In the genomic region with DNA sequence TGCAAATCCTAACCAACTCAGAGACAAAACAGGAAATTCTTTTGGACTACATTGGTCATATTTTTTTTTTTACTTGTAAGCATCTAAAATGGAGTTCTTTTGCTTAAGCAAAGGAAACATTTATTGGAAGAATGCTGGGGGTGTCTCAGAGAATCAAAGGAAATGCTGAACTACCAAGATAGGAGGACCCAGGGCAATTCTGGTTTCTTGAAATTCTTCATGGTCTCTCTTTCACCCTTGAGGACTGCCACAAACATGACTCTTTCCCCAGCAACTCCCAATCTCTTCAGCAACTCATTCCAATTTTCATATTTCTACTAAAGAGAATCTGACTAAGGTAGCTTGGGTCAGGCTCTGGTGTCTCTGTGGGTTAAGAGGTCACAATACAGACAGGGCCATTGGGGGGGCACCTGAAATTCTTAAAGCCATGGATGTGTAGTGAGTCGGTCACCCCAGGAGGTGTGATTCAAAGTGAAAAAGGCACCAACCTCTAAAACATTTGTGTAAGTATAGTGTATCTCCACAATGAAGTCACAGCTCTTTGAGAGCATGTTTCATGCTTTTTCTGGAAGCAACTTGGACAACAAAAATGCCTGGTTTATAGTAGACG, we compare ENCODE assay signal across 25 cellular contexts.
DNase-seq lines count a peak whose midpoint lies in the region; ATAC-seq and TF ChIP-seq lines count a peak whose summit lies in the region.
"Had no signal": no experiment of that assay in that cellular context is flagged by ENCODE, and none has a peak within 500 bp of the region (broad histone marks: within the 10 kb centered on the region; RNA-seq: fewer than 3 reads in every experiment).

No MANE protein-coding gene starts in this region.

- peaks cover 24% of the 10 kb centered on the region for H3K4me1 Mint-ChIP-seq in activated CD8-positive, alpha-beta T cell treated with anti-CD3 and anti-CD28 coated beads for 36 hours (ENCODE audit: low read depth)
- peaks cover 19% of the 10 kb centered on the region for H3K4me1 Mint-ChIP-seq in activated CD8-positive, alpha-beta T cell treated with anti-CD3 and anti-CD28 coated beads, Interleukin-2, amount 10 ng/mL, durations not matched to agents 7 days and 5 days (ENCODE audit: low read depth)
- H3K4me1 Mint-ChIP-seq: B cell had no signal

- H3K27me3 Mint-ChIP-seq in activated CD8-positive, alpha-beta T cell treated with anti-CD3 and anti-CD28 coated beads for 36 hours, result peaks cover 9% of the 10 kb centered on the region
- H3K27me3 Mint-ChIP-seq in activated CD8-positive, alpha-beta T cell treated with anti-CD3 and anti-CD28 coated beads, Interleukin-2, amount 10 ng/mL, durations not matched to agents 7 days and 5 days (ENCODE audit: low read depth), result peaks cover 15% of the 10 kb centered on the region

- H3K4me1 ChIP-seq in adipocyte (ENCODE audit: control insufficient read depth, insufficient read depth, low read length) (peaks cover 72% of the 10 kb centered on the region), osteoblast (ENCODE audit: insufficient read depth, low read length) (peaks cover 57% of the 10 kb centered on the region), Karpas-422 (ENCODE audit: low read length) (no peaks in the 10 kb centered on the region), gastroesophageal sphincter (no peaks in the 10 kb centered on the region)
- H3K4me1 ChIP-seq: upper lobe of right lung had no signal

- TF ChIP-seq POLR2A in gastroesophageal sphincter (IDR thresholded peaks at IDR 0.05), result no peak

- H4K20me1 ChIP-seq in osteoblast (ENCODE audit: insufficient read depth, low read length) (no peaks in the 10 kb centered on the region), Karpas-422 (ENCODE audit: insufficient read depth, low read depth, low read length) (no peaks in the 10 kb centered on the region)

- no peaks in the 10 kb centered on the region for H3K36me3 Mint-ChIP-seq in activated CD8-positive, alpha-beta T cell treated with anti-CD3 and anti-CD28 coated beads for 36 hours (ENCODE audit: low read depth)
- H3K36me3 Mint-ChIP-seq in activated CD8-positive, alpha-beta T cell treated with anti-CD3 and anti-CD28 coated beads, Interleukin-2, amount 10 ng/mL, durations not matched to agents 7 days and 5 days (ENCODE audit: low read depth), result no peaks in the 10 kb centered on the region
- H3K36me3 Mint-ChIP-seq: mesothelial cell of epicardium had no signal

- peaks cover 1% of the 10 kb centered on the region for H3K9me3 Mint-ChIP-seq in activated CD8-positive, alpha-beta T cell treated with anti-CD3 and anti-CD28 coated beads for 36 hours
- no peaks in the 10 kb centered on the region for H3K9me3 Mint-ChIP-seq in activated CD8-positive, alpha-beta T cell treated with anti-CD3 and anti-CD28 coated beads, Interleukin-2, amount 10 ng/mL, durations not matched to agents 7 days and 5 days (ENCODE audit: insufficient read depth)
- H3K9me3 Mint-ChIP-seq: H9 had no signal

- no peak overlapping the region for H3K4me3 Mint-ChIP-seq in activated CD8-positive, alpha-beta T cell treated with anti-CD3 and anti-CD28 coated beads for 36 hours
- H3K4me3 Mint-ChIP-seq in activated CD8-positive, alpha-beta T cell treated with anti-CD3 and anti-CD28 coated beads, Interleukin-2, amount 10 ng/mL, durations not matched to agents 7 days and 5 days, result no peak overlapping the region
- H3K4me3 Mint-ChIP-seq: B cell; H9; mesothelial cell of epicardium; naive thymus-derived CD4-positive, alpha-beta T cell; T-helper 1 cell treated with Interleukin-12 subunit alpha and Interleukin-12 subunit beta and Interleukin-4 antibody, amounts not matched to agents 30 μg/mL and 1 μg/mL, for 36 hours had no signal

- H3K36me3 ChIP-seq in adipocyte (ENCODE audit: control insufficient read depth, insufficient read depth, low read length, severe bottlenecking) (no peaks in the 10 kb centered on the region), osteoblast (ENCODE audit: insufficient read depth, low read length) (no peaks in the 10 kb centered on the region), Karpas-422 (ENCODE audit: insufficient read depth, low read length) (no peaks in the 10 kb centered on the region), gastroesophageal sphincter (no peaks in the 10 kb centered on the region)
- H3K36me3 ChIP-seq: upper lobe of right lung had no signal

- H3K27me3 ChIP-seq in adipocyte (replicated peaks; ENCODE audit: control insufficient read depth, insufficient read depth, low read length) (no peaks in the 10 kb centered on the region), osteoblast (ENCODE audit: insufficient read depth, low read length) (no peaks in the 10 kb centered on the region), Karpas-422 (ENCODE audit: low read length) (no peaks in the 10 kb centered on the region), gastroesophageal sphincter (no peaks in the 10 kb centered on the region)
- H3K27me3 ChIP-seq: upper lobe of right lung had no signal

- POLR2A ChIA-PET in activated CD8-positive, alpha-beta T cell treated with anti-CD3 and anti-CD28 coated beads for 36 hours (lab: Charles Lee), result no interaction called here
- POLR2A ChIA-PET in activated CD8-positive, alpha-beta T cell treated with anti-CD3 and anti-CD28 coated beads, Interleukin-2, amount 10 ng/mL, durations not matched to agents 7 days and 5 days (lab: Charles Lee), result interaction anchor here (0.6 to 1.2 kb wide), 2 partner anchors 340 to 342 kb away, joined by 3 read pairs; partner anchors contain the start of gene JUN

- TF ChIP-seq EP300 in gastroesophageal sphincter (IDR thresholded peaks at IDR 0.05), result no peak

- peak overlapping the region; percentile 31 for H3K4me2 ChIP-seq in osteoblast (ENCODE audit: insufficient read depth, low read length)
- H3K4me2 ChIP-seq in Karpas-422 (ENCODE audit: low read depth, low read length, poor library complexity, severe bottlenecking), result no peak overlapping the region

- no peaks in the 10 kb centered on the region for H3K9me3 ChIP-seq in adipocyte (ENCODE audit: control insufficient read depth, low read length)
- H3K9me3 ChIP-seq in osteoblast (ENCODE audit: low read depth, low read length), result no peaks in the 10 kb centered on the region
- H3K9me3 ChIP-seq in Karpas-422 (ENCODE audit: low read length), result no peaks in the 10 kb centered on the region
- no peaks in the 10 kb centered on the region for H3K9me3 ChIP-seq in gastroesophageal sphincter
- H3K9me3 ChIP-seq: upper lobe of right lung had no signal

- DNase-seq in activated CD8-positive, alpha-beta T cell treated with anti-CD3 and anti-CD28 coated beads for 36 hours, result peak; percentile 52
- no peak for DNase-seq in activated CD8-positive, alpha-beta T cell treated with anti-CD3 and anti-CD28 coated beads, Interleukin-2, amount 10 ng/mL, durations not matched to agents 7 days and 5 days
- DNase-seq in ELR (ENCODE audit: low read depth), result peak; percentile 22
- DNase-seq in adipocyte (ENCODE audit: low read depth), result no peak
- DNase-seq in osteoblast (ENCODE audit: insufficient read length, low spot score, missing footprints), result no peak
- DNase-seq in activated CD8-positive, alpha-beta memory T cell treated with anti-CD3 and anti-CD28 coated beads for 24 hours, result no peak
- DNase-seq in Karpas-422, result no peak
- DNase-seq: activated naive CD8-positive, alpha-beta T cell treated with anti-CD3 and anti-CD28 coated beads, Interleukin-2, amount 10 ng/mL, durations not matched to agents 7 days and 5 days; DMS153; H9; islet precursor cell; left ventricle myocardium superior; MM.1S; naive thymus-derived CD4-positive, alpha-beta T cell; NCI-H1417 treated with DMSO at 0.1 percent for 48 hours; NCI-H446; NCI-H82; occipital lobe; RPMI8226; substantia nigra; upper lobe of right lung had no signal

- H3K79me2 ChIP-seq in osteoblast (ENCODE audit: insufficient read depth, low read length), result no peaks in the 10 kb centered on the region
- H3K79me2 ChIP-seq in Karpas-422 (ENCODE audit: low read length), result no peaks in the 10 kb centered on the region

- H3K9me2 ChIP-seq in Karpas-422 (replicated peaks; ENCODE audit: insufficient read depth, low read length), result 0 out of 2 replicates have a peak, but pooled peaks cover 9% of the 10 kb centered on the region

- H3K4me3 ChIP-seq in adipocyte (ENCODE audit: low read length) (no peak overlapping the region), osteoblast (ENCODE audit: insufficient read depth, low read length) (no peak overlapping the region), Karpas-422 (ENCODE audit: low read length) (no peak overlapping the region), gastroesophageal sphincter (no peak overlapping the region)
- H3K4me3 ChIP-seq: upper lobe of right lung had no signal

- TF ChIP-seq CTCF in activated CD8-positive, alpha-beta T cell treated with anti-CD3 and anti-CD28 coated beads for 36 hours (IDR thresholded peaks at IDR 0.05), result no peak
- no peak for TF ChIP-seq CTCF in osteoblast (IDR thresholded peaks at IDR 0.05; ENCODE audit: extremely low read depth, low read depth, low read length)
- TF ChIP-seq CTCF in gastroesophageal sphincter (IDR thresholded peaks at IDR 0.05), result no peak

- WGBS in gastroesophageal sphincter (ENCODE audit: low coverage in 1 of 2), 2 donors, result 82 to 100% methylated on average over 1 of the region's 2 CpGs

- H2AFZ ChIP-seq in osteoblast (ENCODE audit: low read length) (peak overlapping the region; percentile 32), Karpas-422 (ENCODE audit: low read length) (no peak overlapping the region)

- intact Hi-C loops in activated CD8-positive, alpha-beta T cell treated with anti-CD3 and anti-CD28 coated beads for 36 hours (cut with micrococcal nuclease), result no loop called here

- ATAC-seq in activated CD8-positive, alpha-beta T cell treated with anti-CD3 and anti-CD28 coated beads for 36 hours, result peak; percentile 70
- no peak for ATAC-seq in activated CD8-positive, alpha-beta T cell treated with anti-CD3 and anti-CD28 coated beads, Interleukin-2, amount 10 ng/mL, durations not matched to agents 7 days and 5 days
- ATAC-seq in gastroesophageal sphincter, result no peak
- ATAC-seq: left ventricle myocardium superior, upper lobe of right lung had no signal

- CTCF ChIA-PET in activated CD8-positive, alpha-beta T cell treated with anti-CD3 and anti-CD28 coated beads for 36 hours (lab: Charles Lee), result interaction anchor here (0.7 kb wide), 1 partner anchor 1871 kb away, joined by 3 read pairs; no protein-coding TSS in a partner anchor
- CTCF ChIA-PET in activated CD8-positive, alpha-beta T cell treated with anti-CD3 and anti-CD28 coated beads, Interleukin-2, amount 10 ng/mL, durations not matched to agents 7 days and 5 days (lab: Charles Lee), result interaction anchor here (1.0 to 2.2 kb wide), 5 partner anchors 17 to 573 kb away, joined by 3 to 8 read pairs (median 4); no protein-coding TSS in a partner anchor

- no peak overlapping the region for H3K27ac Mint-ChIP-seq in activated CD8-positive, alpha-beta T cell treated with anti-CD3 and anti-CD28 coated beads for 36 hours
- no peak overlapping the region for H3K27ac Mint-ChIP-seq in activated CD8-positive, alpha-beta T cell treated with anti-CD3 and anti-CD28 coated beads, Interleukin-2, amount 10 ng/mL, durations not matched to agents 7 days and 5 days
- H3K27ac Mint-ChIP-seq: activated naive CD8-positive, alpha-beta T cell treated with anti-CD3 and anti-CD28 coated beads, Interleukin-2, amount 10 ng/mL, durations not matched to agents 7 days and 5 days; B cell; H9; mesothelial cell of epicardium; T-helper 1 cell treated with Interleukin-12 subunit alpha and Interleukin-12 subunit beta and Interleukin-4 antibody, amounts not matched to agents 30 μg/mL and 1 μg/mL, for 36 hours had no signal

- H3K27ac ChIP-seq in osteoblast (ENCODE audit: low read depth, low read length) (peak overlapping the region; percentile 75), Karpas-422 (ENCODE audit: low read length) (no peak overlapping the region), gastroesophageal sphincter (no peak overlapping the region)
- H3K27ac ChIP-seq: upper lobe of right lung had no signal

- H3K9ac ChIP-seq in adipocyte (ENCODE audit: low read length) (peak overlapping the region; percentile 6), Karpas-422 (ENCODE audit: low read length) (no peak overlapping the region)

Comparison
In these comparisons a context has a peak if more than half of its experiments do, and no peak if none do; other contexts are left out.
1. DNase-seq: peak in activated CD8-positive, alpha-beta T cell treated with anti-CD3 and anti-CD28 coated beads for 36 hours (single experiment) and ELR (single experiment); none in activated CD8-positive, alpha-beta T cell treated with anti-CD3 and anti-CD28 coated beads, Interleukin-2, amount 10 ng/mL, durations not matched to agents 7 days and 5 days (single experiment), adipocyte (single experiment), osteoblast (single experiment), activated CD8-positive, alpha-beta memory T cell treated with anti-CD3 and anti-CD28 coated beads for 24 hours (single experiment) and Karpas-422 (single experiment).